ENCODE assay signal across 21 cellular contexts in genomic region chr6:159756508-159756907, GRCh38. TPM values are rescaled to one million over a fixed set of nuclear protein-coding genes. Genes with fewer than 3 reads are reported as not detected.
DNase-seq lines count a peak whose midpoint lies in the region; ATAC-seq and TF ChIP-seq lines count a peak whose summit lies in the region.
"Had no signal": no experiment of that assay in that cellular context is flagged by ENCODE, and none has a peak within 500 bp of the region (broad histone marks: within the 10 kb centered on the region; RNA-seq: fewer than 3 reads in every experiment).

No MANE protein-coding gene starts in this region.

- no peaks in the 10 kb centered on the region for H3K9me3 Mint-ChIP-seq in CD4-positive, alpha-beta T cell
- H3K9me3 Mint-ChIP-seq in nephron progenitor cell, result no peaks in the 10 kb centered on the region
- H3K9me3 Mint-ChIP-seq: CD8-positive, alpha-beta T cell had no signal

- no peak overlapping the region for H3K4me3 ChIP-seq in AG04450 (ENCODE audit: low read depth, low read length)

- TF ChIP-seq CTCF in AG04450 (IDR thresholded peaks at IDR 0.05; ENCODE audit: low read depth, low read length) (no peak), nephron progenitor cell (IDR thresholded peaks at IDR 0.05) (no peak)
- TF ChIP-seq CTCF in CD4-positive, alpha-beta T cell (IDR thresholded peaks at IDR 0.05), result no peak

- DNase-seq in AG04450 (ENCODE audit: low read depth, low spot score) (no peak), NCI-H345 (lab: John Stamatoyannopoulos, UW) (peak; percentile 51), nephron progenitor cell (no peak), posterior cingulate gyrus (no peak)
- no peak for DNase-seq in CD4-positive, alpha-beta T cell
- DNase-seq: ACHN; CD8-positive, alpha-beta T cell; H7; IMR-90; Kasumi-1; MM.1S; NCI-H1105; NCI-H1694 treated with DMSO at 0.1 percent for 48 hours; NCI-H2171; NCI-H82; PC-3 had no signal

- CTCF ChIA-PET in AG04450 (lab: Charles Lee), result interaction anchor here (0.7 kb wide), 1 partner anchor 65 kb away, joined by 6 read pairs; no protein-coding TSS in a partner anchor
- CTCF ChIA-PET in CD4-positive, alpha-beta T cell (lab: Charles Lee), result interaction anchor here (0.6 to 1.6 kb wide), 2 partner anchors 24 to 36 kb away, joined by 3 to 4 read pairs; no protein-coding TSS in a partner anchor

- ATAC-seq in CD4-positive, alpha-beta T cell (ENCODE audit: poor library complexity), result no peak
- ATAC-seq in HG03457 (IDR thresholded peaks at IDR 0.05; ENCODE audit: unreplicated experiment), result no peak
- no peak for ATAC-seq in GM19324 (IDR thresholded peaks at IDR 0.05; ENCODE audit: low FRiP score, unreplicated experiment)
- ATAC-seq: CD8-positive, alpha-beta T cell; PC-3 had no signal

- H3K9me3 ChIP-seq in AG04450 (ENCODE audit: control insufficient read depth, insufficient read depth, low read length), result no peaks in the 10 kb centered on the region
- H3K9me3 ChIP-seq in CD4-positive, alpha-beta T cell (ENCODE audit: control insufficient read depth, low read length), result no peaks in the 10 kb centered on the region

- no peaks in the 10 kb centered on the region for H3K27me3 ChIP-seq in AG04450 (ENCODE audit: control insufficient read depth, insufficient read depth, low read length)
- H3K27me3 ChIP-seq in CD4-positive, alpha-beta T cell (ENCODE audit: control insufficient read depth, insufficient read depth, low read length), result no peaks in the 10 kb centered on the region

- POLR2A ChIA-PET in AG04450 (lab: Yijun Ruan, JAX), result interaction anchor here (0.6 to 0.8 kb wide), 3 partner anchors 29 to 555 kb away, joined by 3 to 4 read pairs (median 3); partner anchors contain the start of gene TCP1
- POLR2A ChIA-PET in CD4-positive, alpha-beta T cell (lab: Charles Lee), result interaction anchor here (1.0 kb wide), 2 partner anchors 30 to 34 kb away, joined by 4 to 5 read pairs; partner anchors contain the start of gene WTAP

- H3K4me3 Mint-ChIP-seq in CD4-positive, alpha-beta T cell, result no peak overlapping the region
- no peak overlapping the region for H3K4me3 Mint-ChIP-seq in nephron progenitor cell
- H3K4me3 Mint-ChIP-seq: B cell; CD8-positive, alpha-beta T cell had no signal

- H3K27ac Mint-ChIP-seq in CD4-positive, alpha-beta T cell, result peak overlapping the region; percentile 39
- peak overlapping the region; percentile 72 for H3K27ac Mint-ChIP-seq in nephron progenitor cell
- H3K27ac Mint-ChIP-seq: B cell; CD8-positive, alpha-beta T cell had no signal

- peaks cover 81% of the 10 kb centered on the region for H3K36me3 Mint-ChIP-seq in CD4-positive, alpha-beta T cell (ENCODE audit: low read depth)
- H3K36me3 Mint-ChIP-seq in nephron progenitor cell (ENCODE audit: low read depth), result peaks cover 67% of the 10 kb centered on the region

- peak overlapping the region; percentile 3 for H3K27ac ChIP-seq in AG04450 (ENCODE audit: low read depth, low read length)
- H3K27ac ChIP-seq in CD4-positive, alpha-beta T cell (ENCODE audit: low read depth, low read length), result no peak overlapping the region
- H3K27ac ChIP-seq: RWPE1 had no signal

- no peaks in the 10 kb centered on the region for H3K27me3 Mint-ChIP-seq in CD4-positive, alpha-beta T cell
- H3K27me3 Mint-ChIP-seq in nephron progenitor cell (ENCODE audit: low read depth, poor library complexity), result peaks cover 4% of the 10 kb centered on the region
- H3K27me3 Mint-ChIP-seq: B cell had no signal

- intact Hi-C loops in CD4-positive, alpha-beta T cell (cut with DNase I, micrococcal nuclease), result loop anchor here in 1 of 2 experiments (2.0 kb wide), 1 partner anchor 20 kb away; no protein-coding TSS in a partner anchor
- intact Hi-C loops in posterior cingulate gyrus (cut with DNase I), result no loop called here

- peaks cover 30% of the 10 kb centered on the region for H3K4me1 Mint-ChIP-seq in CD4-positive, alpha-beta T cell (ENCODE audit: low read depth)
- peaks cover 24% of the 10 kb centered on the region for H3K4me1 Mint-ChIP-seq in nephron progenitor cell

RNA-seq across cellular contexts. Expression of gene ACAT2, which starts 5.3 kb away (rescaled TPM):
- 36.9 and 39.9 TPM in 2 replicates for polyA plus RNA-seq in AG04450 (2011; rRNA removed)
- polyA minus RNA-seq in AG04450 (2011; rRNA and poly(A)+ RNA removed), result 18.5 and 30.1 TPM in 2 replicates
- 10 to 100 TPM; 21.4 to 25.8 TPM for total RNA-seq in CD4-positive, alpha-beta T cell

RNA-seq across cellular contexts. Expression of gene WTAP, which starts 29.2 kb away (rescaled TPM):
- polyA plus RNA-seq in AG04450 (2011; rRNA removed), result 38.5 and 45.7 TPM in 2 replicates
- polyA minus RNA-seq in AG04450 (2011; rRNA and poly(A)+ RNA removed), result 30.6 and 37.9 TPM in 2 replicates
- total RNA-seq in CD4-positive, alpha-beta T cell, result 100 to 1,000 TPM; 211 to 227 TPM

RNA-seq across cellular contexts. Expression of gene TCP1, which starts 32.9 kb away (rescaled TPM):
- polyA plus RNA-seq in AG04450 (2011; rRNA removed), result 132 and 182 TPM in 2 replicates
- 135 and 171 TPM in 2 replicates for polyA minus RNA-seq in AG04450 (2011; rRNA and poly(A)+ RNA removed)
- 100 to 1,000 TPM; 212 to 216 TPM for total RNA-seq in CD4-positive, alpha-beta T cell

RNA-seq across cellular contexts. Expression of gene MRPL18, which starts 33.8 kb away (rescaled TPM):
- polyA plus RNA-seq in AG04450 (2011; rRNA removed), result 80.4 and 96.7 TPM in 2 replicates
- 26.6 and 31.1 TPM in 2 replicates for polyA minus RNA-seq in AG04450 (2011; rRNA and poly(A)+ RNA removed)
- total RNA-seq in CD4-positive, alpha-beta T cell, result 10 to 100 TPM in 1 of 2 experiments, 1 to 10 TPM in 1; 9.8 to 10.2 TPM

RNA-seq across cellular contexts. Expression of gene PNLDC1, which starts 43.6 kb away (rescaled TPM):
- polyA plus RNA-seq in AG04450 (2011; rRNA removed), result 0.11 and 0.19 TPM in 2 replicates
- polyA minus RNA-seq in AG04450 (2011; rRNA and poly(A)+ RNA removed), result 0.32 TPM in 1 of 2 replicates, not detected in the other
- under 1 TPM in 1 of 2 experiments, not detected in 1; 0.14 TPM for total RNA-seq in CD4-positive, alpha-beta T cell
- total RNA-seq: CD8-positive, alpha-beta T cell; H7; IMR-90; NCI-H460; PC-3 had no signal
- polyA plus RNA-seq: IMR-90 had no signal
